ENCODE assay signal across 2 cellular contexts in the genomic region with DNA sequence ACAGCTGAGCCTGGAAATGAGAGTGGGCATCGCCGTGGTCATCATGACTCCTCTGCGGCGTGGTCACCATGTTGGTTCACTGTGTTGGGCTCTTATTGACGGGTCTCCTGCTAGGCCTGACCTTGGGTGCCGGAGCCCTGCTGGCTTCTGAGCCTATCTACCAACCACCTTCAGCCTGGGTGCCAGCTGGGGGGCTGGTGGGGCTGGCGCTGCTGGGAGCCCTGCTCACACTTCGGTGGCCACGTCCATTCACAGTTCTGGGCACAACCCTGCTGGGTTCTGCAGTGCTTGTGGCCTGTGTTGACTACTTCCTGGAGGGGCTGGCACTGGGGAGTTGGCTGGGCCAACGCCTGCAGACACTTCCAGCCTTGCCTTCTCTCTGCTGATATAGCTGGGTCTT.
A peak's percentile ranks its signal among the peaks of the same experiment; 100 is the strongest.
TF ChIP-seq lines count a peak whose summit lies in the region.

No MANE protein-coding gene starts in this region.

TF ChIP-seq in HEK293, 187 proteins besides CTCF, POLR2A, EP300 and RAD21:
- TF ChIP-seq BCL11B (tag by site-specific recombination; IDR thresholded peaks at IDR 0.05; ENCODE audit: low read depth) (no peak), PRDM10 (tag by site-specific recombination; IDR thresholded peaks at IDR 0.05) (no peak), ZBTB7A (tag by site-specific recombination; IDR thresholded peaks at IDR 0.05; ENCODE audit: low read depth) (no peak), BCL6B (tag by site-specific recombination; IDR thresholded peaks at IDR 0.05) (no peak), ZIC2 (tag by site-specific recombination; IDR thresholded peaks at IDR 0.05) (peak; percentile 35; the same call in 1 of the 2 replicates), ZBTB17 (tag by site-specific recombination; IDR thresholded peaks at IDR 0.05) (no peak), TCF7L2 (IDR thresholded peaks at IDR 0.05; ENCODE audit: borderline replicate concordance, low read depth, low read length) (no peak)

TF ChIP-seq in HepG2, 621 proteins besides CTCF, POLR2A, EP300 and RAD21:
- no peak for TF ChIP-seq GFI1 (CRISPR knock-in tag; IDR thresholded peaks at IDR 0.05; ENCODE audit: borderline replicate concordance)
- TF ChIP-seq, protein P1, sequence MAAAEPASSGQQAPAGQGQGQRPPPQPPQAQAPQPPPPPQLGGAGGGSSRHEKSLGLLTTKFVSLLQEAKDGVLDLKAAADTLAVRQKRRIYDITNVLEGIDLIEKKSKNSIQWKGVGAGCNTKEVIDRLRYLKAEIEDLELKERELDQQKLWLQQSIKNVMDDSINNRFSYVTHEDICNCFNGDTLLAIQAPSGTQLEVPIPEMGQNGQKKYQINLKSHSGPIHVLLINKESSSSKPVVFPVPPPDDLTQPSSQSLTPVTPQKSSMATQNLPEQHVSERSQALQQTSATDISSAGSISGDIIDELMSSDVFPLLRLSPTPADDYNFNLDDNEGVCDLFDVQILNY (CRISPR knock-in tag; conservative IDR thresholded peaks at IDR 0.05): no peak
- no peak for TF ChIP-seq ZNF547 (CRISPR knock-in tag; IDR thresholded peaks at IDR 0.05)
- no peak for TF ChIP-seq PCBP2 (optimal IDR thresholded peaks at IDR 0.05; ENCODE audit: low read depth, low read length, poor library complexity, severe bottlenecking)
- no peak for TF ChIP-seq RFX1 (IDR thresholded peaks at IDR 0.05)
- TF ChIP-seq ZNF225 (CRISPR knock-in tag; IDR thresholded peaks at IDR 0.05): no peak
- no peak for TF ChIP-seq ZNF484 (CRISPR knock-in tag; IDR thresholded peaks at IDR 0.05; ENCODE audit: borderline replicate concordance, low read depth)
- no peak for TF ChIP-seq TEF (CRISPR knock-in tag; IDR thresholded peaks at IDR 0.05)
- TF ChIP-seq ZMAT5 (CRISPR knock-in tag; IDR thresholded peaks at IDR 0.05; ENCODE audit: borderline replicate concordance, low read depth): no peak
- no peak for TF ChIP-seq NR0B2 (CRISPR knock-in tag; IDR thresholded peaks at IDR 0.05)
- TF ChIP-seq KDM2A (CRISPR knock-in tag; IDR thresholded peaks at IDR 0.05; ENCODE audit: borderline replicate concordance, low read depth): no peak
- no peak for TF ChIP-seq IKZF4 (CRISPR knock-in tag; IDR thresholded peaks at IDR 0.05; ENCODE audit: borderline replicate concordance, low read depth, not compliant biosample characterization)
- TF ChIP-seq ZBTB38 (CRISPR knock-in tag; IDR thresholded peaks at IDR 0.05): no peak
- no peak for TF ChIP-seq EEA1 (CRISPR knock-in tag; IDR thresholded peaks at IDR 0.05; ENCODE audit: borderline replicate concordance)
- no peak for TF ChIP-seq ZNF792 (CRISPR knock-in tag; IDR thresholded peaks at IDR 0.05)
- TF ChIP-seq NCOR1 (IDR thresholded peaks at IDR 0.05; ENCODE audit: borderline replicate concordance, low read length): no peak
- TF ChIP-seq CENPX (CRISPR knock-in tag; IDR thresholded peaks at IDR 0.05): no peak
- TF ChIP-seq ZNF773 (CRISPR knock-in tag; IDR thresholded peaks at IDR 0.05; ENCODE audit: borderline replicate concordance): no peak
